In the genomic region with DNA sequence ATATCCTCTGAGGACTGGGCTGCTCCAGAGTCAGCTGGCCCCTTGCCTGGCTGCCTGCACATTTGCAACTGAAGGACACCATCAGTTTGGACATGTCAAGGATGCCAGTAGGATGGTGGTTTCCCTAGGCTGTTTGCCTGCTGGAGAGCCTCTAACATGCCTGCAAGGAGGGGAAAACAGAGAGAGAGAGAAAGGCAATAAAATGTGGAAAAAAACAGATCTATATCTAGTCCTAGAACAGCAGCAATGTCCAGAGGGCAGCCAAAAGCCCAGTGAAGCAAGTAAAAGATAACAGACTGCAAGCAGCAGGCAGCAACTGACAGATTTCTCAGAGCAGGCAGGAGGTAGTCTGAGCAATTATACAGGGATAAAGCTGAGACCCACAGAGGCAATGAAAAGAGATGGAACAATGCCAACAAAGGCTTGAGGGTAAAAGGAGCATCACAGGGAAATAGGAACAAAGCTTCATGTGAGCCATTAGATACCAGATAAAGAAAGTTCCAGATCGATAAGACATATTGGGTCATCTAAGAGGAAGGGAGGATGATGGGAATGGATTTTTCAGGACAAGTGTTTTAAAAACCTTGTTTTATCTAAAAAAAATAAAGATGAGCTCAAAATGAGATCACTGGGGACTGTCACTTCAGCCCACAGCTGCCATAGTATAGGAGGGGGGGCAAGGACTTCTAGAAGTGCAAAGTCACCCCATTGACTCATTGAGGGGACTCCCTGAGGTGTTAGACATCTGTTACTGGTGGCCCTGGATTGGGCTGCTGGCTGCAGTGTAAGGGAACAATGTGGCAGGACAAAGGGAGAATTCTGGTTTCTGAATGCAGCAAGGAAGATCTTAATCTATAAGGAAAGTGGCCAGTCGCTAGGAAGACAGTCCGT, we compare ENCODE assay signal across 10 cellular contexts. TPM values are rescaled to one million over a fixed set of nuclear protein-coding genes. Genes with fewer than 3 reads are reported as not detected.
A peak's percentile ranks its signal among the peaks of the same experiment; 100 is the strongest.
DNase-seq lines count a peak whose midpoint lies in the region; ATAC-seq and TF ChIP-seq lines count a peak whose summit lies in the region.
"Had no signal": no experiment of that assay in that cellular context is flagged by ENCODE, and none has a peak within 500 bp of the region (broad histone marks: within the 10 kb centered on the region; RNA-seq: fewer than 3 reads in every experiment).

No MANE protein-coding gene starts in this region.

- ATAC-seq in HG03439 (IDR thresholded peaks at IDR 0.05; ENCODE audit: unreplicated experiment), result no peak

- peaks cover 0 to 5% (median 0%) of the 10 kb centered on the region in 3 donors for H3K27me3 Mint-ChIP-seq in immature natural killer cell (ENCODE audit: low read depth in 3 of 3)

- peak overlapping the region; percentile 57 to 78 for H3K27ac ChIP-seq in coronary artery

- H3K36me3 Mint-ChIP-seq in immature natural killer cell, result no peaks in the 10 kb centered on the region
- H3K36me3 Mint-ChIP-seq: activated naive CD8-positive, alpha-beta T cell treated with anti-CD3 and anti-CD28 coated beads, Interleukin-2, amount 10 ng/mL, durations not matched to agents 7 days and 5 days had no signal

- peak; percentile 60 for DNase-seq in GM04504 (ENCODE audit: low read depth)
- DNase-seq in NCI-H2196 treated with DMSO at 0.1 percent for 48 hours (lab: John Stamatoyannopoulos, UW; ENCODE audit: unreplicated experiment), result peak; percentile 41
- DNase-seq in coronary artery (ENCODE audit: low spot score), result no peak
- DNase-seq in pons (ENCODE audit: low spot score), result peak; percentile 36
- no peak for DNase-seq in COLO829 (ENCODE audit: low spot score)
- no peak for DNase-seq in activated naive CD4-positive, alpha-beta T cell (lab: John Stamatoyannopoulos, UW)
- DNase-seq in immature natural killer cell, result no peak
- DNase-seq: activated naive CD8-positive, alpha-beta T cell treated with anti-CD3 and anti-CD28 coated beads, Interleukin-2, amount 10 ng/mL, durations not matched to agents 7 days and 5 days; stimulated activated CD4-positive, alpha-beta T cell treated with anti-CD3 and anti-CD28 coated beads, Interleukin-2, amount 100 ng/mL, for 24 hours had no signal

- no peak for TF ChIP-seq CTCF in coronary artery (IDR thresholded peaks at IDR 0.05)

- H3K4me3 ChIP-seq in coronary artery, result no peak overlapping the region

- no peaks in the 10 kb centered on the region for H3K9me3 Mint-ChIP-seq in immature natural killer cell
- H3K9me3 Mint-ChIP-seq: activated naive CD8-positive, alpha-beta T cell treated with anti-CD3 and anti-CD28 coated beads, Interleukin-2, amount 10 ng/mL, durations not matched to agents 7 days and 5 days had no signal

- H3K27ac Mint-ChIP-seq in immature natural killer cell, result no peak overlapping the region
- H3K27ac Mint-ChIP-seq: activated naive CD8-positive, alpha-beta T cell treated with anti-CD3 and anti-CD28 coated beads, Interleukin-2, amount 10 ng/mL, durations not matched to agents 7 days and 5 days had no signal

- H3K4me1 Mint-ChIP-seq in immature natural killer cell, result no peaks in the 10 kb centered on the region
- H3K4me1 Mint-ChIP-seq: activated naive CD8-positive, alpha-beta T cell treated with anti-CD3 and anti-CD28 coated beads, Interleukin-2, amount 10 ng/mL, durations not matched to agents 7 days and 5 days had no signal

- H3K4me3 Mint-ChIP-seq in immature natural killer cell, result no peak overlapping the region
- H3K4me3 Mint-ChIP-seq: activated naive CD8-positive, alpha-beta T cell treated with anti-CD3 and anti-CD28 coated beads, Interleukin-2, amount 10 ng/mL, durations not matched to agents 7 days and 5 days had no signal

RNA-seq across cellular contexts. Expression of a gene that starts 38.6 kb away (rescaled TPM):
- polyA plus RNA-seq in immature natural killer cell, result 10 to 100 TPM; 14.3 to 21.6 (median 18.5) TPM

Comparison
In these comparisons a context has a peak if more than half of its experiments do, and no peak if none do; other contexts are left out.
1. DNase-seq: peak in GM04504 (single experiment), NCI-H2196 treated with DMSO at 0.1 percent for 48 hours (single experiment) and pons (single experiment); none in coronary artery (single experiment), COLO829 (single experiment), activated naive CD4-positive, alpha-beta T cell (0 of 4) and immature natural killer cell (0 of 3).